In the genomic region with DNA sequence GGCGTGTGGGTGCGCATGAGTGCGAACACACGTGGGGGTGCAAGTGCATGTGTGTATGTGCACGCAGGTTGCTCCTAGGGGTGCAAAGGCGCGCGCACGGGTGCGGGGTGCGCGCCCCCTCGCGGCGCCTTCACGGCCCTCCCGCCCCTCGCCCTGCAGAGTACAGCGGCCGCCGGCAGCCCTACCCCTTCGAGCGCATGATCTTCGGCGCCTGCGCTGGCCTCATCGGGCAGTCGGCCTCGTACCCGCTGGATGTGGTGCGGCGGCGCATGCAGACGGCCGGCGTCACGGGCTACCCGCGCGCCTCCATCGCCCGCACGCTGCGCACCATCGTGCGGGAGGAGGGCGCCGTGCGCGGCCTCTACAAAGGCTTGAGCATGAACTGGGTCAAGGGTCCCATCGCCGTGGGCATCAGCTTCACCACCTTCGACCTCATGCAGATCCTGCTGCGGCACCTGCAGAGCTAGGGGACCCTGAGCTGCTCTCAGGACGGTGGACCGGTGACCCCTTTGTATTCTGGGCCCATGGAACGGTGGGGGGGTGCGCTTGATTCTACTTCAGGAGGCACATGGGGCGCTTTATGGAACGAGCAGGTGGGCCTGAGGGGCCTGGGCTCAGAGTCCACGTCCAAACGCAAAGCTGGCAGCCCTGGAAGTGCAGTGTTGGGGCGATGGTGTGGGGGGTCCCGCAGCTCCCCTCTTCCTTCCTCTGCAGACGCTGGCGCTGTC, we compare ENCODE assay signal across 8 cellular contexts. TPM values are rescaled to one million over a fixed set of nuclear protein-coding genes. Genes with fewer than 3 reads are reported as not detected.
A peak's percentile ranks its signal among the peaks of the same experiment; 100 is the strongest.
DNase-seq lines count a peak whose midpoint lies in the region; ATAC-seq and TF ChIP-seq lines count a peak whose summit lies in the region.

No MANE protein-coding gene starts in this region.

- H3K4me3 ChIP-seq in breast epithelium (peak overlapping the region in 2 of 3 donors; percentile 8 to 25), kidney epithelial cell (ENCODE audit: low read depth, low read length) (no peak overlapping the region), upper lobe of right lung (no peak overlapping the region)

- H3K27me3 Mint-ChIP-seq in MCF 10A (ENCODE audit: insufficient read depth, unreplicated experiment) = no peaks in the 10 kb centered on the region

- H3K4me1 Mint-ChIP-seq in MCF 10A (ENCODE audit: insufficient read depth, unreplicated experiment) = no peaks in the 10 kb centered on the region

- no peak for TF ChIP-seq POLR2A in breast epithelium (IDR thresholded peaks at IDR 0.05)

- H3K9me3 Mint-ChIP-seq in MCF 10A (ENCODE audit: unreplicated experiment) = no peaks in the 10 kb centered on the region

- DNase-seq in breast epithelium (ENCODE audit: low spot score in 2 of 2) (no peak), MCF 10A (ENCODE audit: unreplicated experiment) (no peak), astrocyte of the hippocampus (ENCODE audit: low read depth, low spot score) (peak; percentile 68), kidney epithelial cell (ENCODE audit: low read depth) (no peak), upper lobe of right lung (no peak), NCI-H345 (lab: John Stamatoyannopoulos, UW) (no peak)

- H3K27ac Mint-ChIP-seq in MCF 10A (ENCODE audit: low read depth, unreplicated experiment) = no peak overlapping the region

- H3K4me3 Mint-ChIP-seq in MCF 10A (ENCODE audit: unreplicated experiment) = no peak overlapping the region

- no peaks in the 10 kb centered on the region for H3K4me1 ChIP-seq in breast epithelium
- no peaks in the 10 kb centered on the region for H3K4me1 ChIP-seq in upper lobe of right lung

- POLR2A ChIA-PET in MCF 10A (lab: Yijun Ruan, JAX) = interaction anchor here (0.5 kb wide), 1 partner anchor 12 kb away, joined by 4 read pairs; no protein-coding TSS in a partner anchor

- TF ChIP-seq CTCF in breast epithelium (IDR thresholded peaks at IDR 0.05) = no peak
- TF ChIP-seq CTCF in MCF 10A (IDR thresholded peaks at IDR 0.05; ENCODE audit: unreplicated experiment) = no peak
- peak; percentile 15 for TF ChIP-seq CTCF in kidney epithelial cell (IDR thresholded peaks at IDR 0.05; ENCODE audit: insufficient read depth, low read length, poor library complexity, severe bottlenecking)
- peak; percentile 24 for TF ChIP-seq CTCF in upper lobe of right lung (IDR thresholded peaks at IDR 0.05)

- CTCF ChIA-PET in MCF 10A (lab: Yijun Ruan, JAX) = interaction anchor here (0.6 kb wide), 2 partner anchors 50 to 288 kb away, joined by 3 to 4 read pairs; no protein-coding TSS in a partner anchor

- ATAC-seq in upper lobe of right lung (peak; percentile 21), GM19324 (IDR thresholded peaks at IDR 0.05; ENCODE audit: low FRiP score, unreplicated experiment) (no peak), GM18873 (IDR thresholded peaks at IDR 0.05; ENCODE audit: low FRiP score, unreplicated experiment) (no peak)

- H3K36me3 ChIP-seq in breast epithelium (no peaks in the 10 kb centered on the region), kidney epithelial cell (ENCODE audit: control insufficient read depth, insufficient read depth, low read length) (no peaks in the 10 kb centered on the region), upper lobe of right lung (no peaks in the 10 kb centered on the region)

- intact Hi-C loops in breast epithelium (cut with DNase I; ENCODE audit: low total_unique reads) = no loop called here
- intact Hi-C loops in MCF 10A (cut with micrococcal nuclease) = no loop called here
- intact Hi-C loops in upper lobe of right lung (cut with DNase I) = no loop called here

- peaks cover 6% of the 10 kb centered on the region for H3K36me3 Mint-ChIP-seq in MCF 10A (ENCODE audit: insufficient read depth, unreplicated experiment)

- no TSS peak for BruUV-seq in MCF 10A (replicated peaks; lab: Mats Ljungman, UMichigan)

- H3K27me3 ChIP-seq in breast epithelium = no peaks in the 10 kb centered on the region
- peaks cover 14% of the 10 kb centered on the region for H3K27me3 ChIP-seq in kidney epithelial cell (ENCODE audit: control insufficient read depth, insufficient read depth, low read length)
- no peaks in the 10 kb centered on the region for H3K27me3 ChIP-seq in upper lobe of right lung

- no peaks in the 10 kb centered on the region for H3K9me3 ChIP-seq in breast epithelium
- H3K9me3 ChIP-seq in upper lobe of right lung = no peaks in the 10 kb centered on the region

- no peak overlapping the region for H3K27ac ChIP-seq in breast epithelium
- no peak overlapping the region for H3K27ac ChIP-seq in upper lobe of right lung

RNA-seq across cellular contexts. Expression of a gene that starts 27.7 kb away (rescaled TPM):
- total RNA-seq in breast epithelium (10 to 100 TPM; 13.8 to 20.3 (median 18.0) TPM), MCF 10A (2022) (34.8 and 36.1 TPM in 2 replicates), kidney epithelial cell (24.5 and 42.6 TPM in 2 replicates), upper lobe of right lung (31.0 TPM)

RNA-seq across cellular contexts. Expression of a gene that starts 46.8 kb away (rescaled TPM):
- total RNA-seq in breast epithelium (10 to 100 TPM in 1 of 3 donors, 1 to 10 TPM in 2; 6.4 to 12.8 (median 9.8) TPM), MCF 10A (2022) (3.1 and 3.7 TPM in 2 replicates), kidney epithelial cell (2.8 and 3.0 TPM in 2 replicates), upper lobe of right lung (12.7 TPM)

RNA-seq across cellular contexts. Expression of a gene that starts 59.5 kb away (rescaled TPM):
- total RNA-seq in breast epithelium (under 1 TPM in 2 of 3 donors, not detected in 1; 0.59 to 0.64 TPM), MCF 10A (2022) (1.4 TPM in 2 replicates), kidney epithelial cell (0.13 TPM in 1 of 2 replicates, not detected in the other), upper lobe of right lung (1.4 TPM)

Comparison
In these comparisons a context has a peak if more than half of its experiments do, and no peak if none do; other contexts are left out.
1. H3K4me3 ChIP-seq: peak in breast epithelium (2 of 3); none in kidney epithelial cell (single experiment) and upper lobe of right lung (single experiment).
2. CTCF ChIP-seq: peak in kidney epithelial cell (single experiment) and upper lobe of right lung (single experiment); none in breast epithelium (0 of 3) and MCF 10A (single experiment).